Comparison of ENCODE assay signal across 9 cellular contexts in the genomic region with DNA sequence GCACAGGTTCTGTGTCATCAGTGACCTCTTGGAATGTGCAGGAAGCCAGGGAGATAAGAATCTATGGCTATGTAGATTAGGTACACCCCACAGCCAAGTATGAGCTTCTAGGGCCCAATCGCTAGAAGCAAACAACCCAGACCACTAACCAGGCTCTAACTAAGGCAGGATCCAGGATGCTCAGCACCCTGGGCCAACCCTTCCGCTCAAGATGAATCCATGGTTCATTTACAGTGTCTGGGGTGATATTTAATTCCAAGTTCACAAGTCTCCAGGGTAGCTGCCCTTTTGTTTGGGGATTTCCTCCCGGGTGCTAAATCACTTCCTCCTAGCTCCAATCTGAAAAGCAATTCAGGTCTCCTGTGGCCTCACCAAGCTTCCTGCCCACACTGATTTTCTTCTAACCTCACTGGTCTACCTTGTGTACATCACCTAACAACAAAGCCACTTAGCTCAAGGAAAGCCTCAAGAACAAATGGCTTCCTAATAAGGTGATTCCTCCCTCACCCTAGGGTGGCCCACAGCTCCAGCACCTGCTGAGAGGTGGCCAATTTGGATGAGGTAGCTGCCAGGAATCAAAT. TPM values are rescaled to one million over a fixed set of nuclear protein-coding genes. Genes with fewer than 3 reads are reported as not detected.
A peak's percentile ranks its signal among the peaks of the same experiment; 100 is the strongest.
DNase-seq lines count a peak whose midpoint lies in the region; ATAC-seq, FAIRE-seq and TF ChIP-seq lines count a peak whose summit lies in the region.
"Had no signal": no experiment of that assay in that cellular context is flagged by ENCODE, and none has a peak within 500 bp of the region (broad histone marks: within the 10 kb centered on the region; RNA-seq: fewer than 3 reads in every experiment).

No MANE protein-coding gene starts in this region.

- in situ Hi-C loops in GM13976 (cut with MboI; ENCODE audit: low sequenced_read_pairs, unreplicated experiment) = no loop called here

- H3K9me3 Mint-ChIP-seq in HFFc6 = no peaks in the 10 kb centered on the region
- no peaks in the 10 kb centered on the region for H3K9me3 Mint-ChIP-seq in WTC11
- no peaks in the 10 kb centered on the region for H3K9me3 Mint-ChIP-seq in stimulated activated naive B cell treated with anti-CD40 and anti-IgM and Interleukin-4, amounts not matched to agents 10 μg/mL and 1 μg/mL and 100 μg/mL, for 72 hours

- TF ChIP-seq CTCF in HFFc6 (IDR thresholded peaks at IDR 0.05) (no peak), WTC11 (IDR thresholded peaks at IDR 0.05) (no peak), D721Med (IDR thresholded peaks at IDR 0.05; ENCODE audit: insufficient read depth, missing control alignments) (no peak), GM13976 (IDR thresholded peaks at IDR 0.05; ENCODE audit: borderline replicate concordance, control extremely low read depth, extremely low read depth, insufficient read depth, missing control alignments) (no peak)

- H3K27me3 Mint-ChIP-seq in HFFc6 (ENCODE audit: insufficient read depth) = peaks cover 2% of the 10 kb centered on the region; the same call in 1 of the 2 replicates
- H3K27me3 Mint-ChIP-seq in WTC11 (ENCODE audit: low read depth) = no peaks in the 10 kb centered on the region
- peaks cover 13% of the 10 kb centered on the region in 2 donors for H3K27me3 Mint-ChIP-seq in stimulated activated naive B cell treated with anti-CD40 and anti-IgM and Interleukin-4, amounts not matched to agents 10 μg/mL and 1 μg/mL and 100 μg/mL, for 72 hours

- H3K4me3 Mint-ChIP-seq in HFFc6 = peak overlapping the region; percentile 89
- H3K4me3 Mint-ChIP-seq in WTC11 = peak overlapping the region; percentile 85
- peak overlapping the region; percentile 92 to 94 for H3K4me3 Mint-ChIP-seq in stimulated activated naive B cell treated with anti-CD40 and anti-IgM and Interleukin-4, amounts not matched to agents 10 μg/mL and 1 μg/mL and 100 μg/mL, for 72 hours

- no peak for FAIRE-seq in D721Med (lab: Jason Lieb, UNC)

- no peak for ATAC-seq in WTC11
- ATAC-seq in stimulated activated naive B cell treated with anti-CD40 and anti-IgM and Interleukin-4, amounts not matched to agents 10 μg/mL and 1 μg/mL and 100 μg/mL, for 72 hours (replicated peaks) = peak; percentile 31

- CTCF ChIA-PET in WTC11 (lab: Charles Lee) = interaction anchor here (0.5 to 1.9 kb wide), 6 partner anchors 14 to 404 kb away, joined by 3 to 8 read pairs (median 5); no protein-coding TSS in a partner anchor

- H3K4me1 Mint-ChIP-seq in HFFc6 (ENCODE audit: low read depth) (peaks cover 44% of the 10 kb centered on the region), WTC11 (peaks cover 41% of the 10 kb centered on the region)
- H3K4me1 Mint-ChIP-seq in stimulated activated naive B cell treated with anti-CD40 and anti-IgM and Interleukin-4, amounts not matched to agents 10 μg/mL and 1 μg/mL and 100 μg/mL, for 72 hours = peaks cover 55 to 75% of the 10 kb centered on the region in 2 donors

- H3K27ac Mint-ChIP-seq in HFFc6 = peak overlapping the region; percentile 77; the same call in 1 of the 2 replicates
- peak overlapping the region; percentile 79 for H3K27ac Mint-ChIP-seq in WTC11
- H3K27ac Mint-ChIP-seq in stimulated activated naive B cell treated with anti-CD40 and anti-IgM and Interleukin-4, amounts not matched to agents 10 μg/mL and 1 μg/mL and 100 μg/mL, for 72 hours = peak overlapping the region; percentile 97

- DNase-seq in HFFc6 = peak; percentile 20
- no peak for DNase-seq in WTC11 (ENCODE audit: low spot score)
- peak; percentile 21 for DNase-seq in germinal center (ENCODE audit: low spot score)
- peak; percentile 56 for DNase-seq in stimulated activated naive B cell treated with anti-CD40 and anti-IgM and Interleukin-4, amounts not matched to agents 10 μg/mL and 1 μg/mL and 100 μg/mL, for 72 hours
- DNase-seq in D721Med (ENCODE audit: insufficient read length, low spot score) = no peak
- no peak for DNase-seq in GM13976 (ENCODE audit: low spot score)
- no peak for DNase-seq in HK-2 (ENCODE audit: unreplicated experiment)
- DNase-seq: NCI-H446 had no signal

- H3K36me3 Mint-ChIP-seq in HFFc6 (ENCODE audit: low read depth) (no peaks in the 10 kb centered on the region; the same call in 1 of the 2 replicates), WTC11 (peaks cover 3% of the 10 kb centered on the region; the same call in 1 of the 2 replicates)
- peaks cover 40 to 46% of the 10 kb centered on the region in 2 donors for H3K36me3 Mint-ChIP-seq in stimulated activated naive B cell treated with anti-CD40 and anti-IgM and Interleukin-4, amounts not matched to agents 10 μg/mL and 1 μg/mL and 100 μg/mL, for 72 hours

- POLR2A ChIA-PET in WTC11 (lab: Charles Lee) = no interaction called here

TF ChIP-seq in WTC11, 78 proteins besides CTCF, POLR2A, EP300 and RAD21:
- TF ChIP-seq, protein P1, sequence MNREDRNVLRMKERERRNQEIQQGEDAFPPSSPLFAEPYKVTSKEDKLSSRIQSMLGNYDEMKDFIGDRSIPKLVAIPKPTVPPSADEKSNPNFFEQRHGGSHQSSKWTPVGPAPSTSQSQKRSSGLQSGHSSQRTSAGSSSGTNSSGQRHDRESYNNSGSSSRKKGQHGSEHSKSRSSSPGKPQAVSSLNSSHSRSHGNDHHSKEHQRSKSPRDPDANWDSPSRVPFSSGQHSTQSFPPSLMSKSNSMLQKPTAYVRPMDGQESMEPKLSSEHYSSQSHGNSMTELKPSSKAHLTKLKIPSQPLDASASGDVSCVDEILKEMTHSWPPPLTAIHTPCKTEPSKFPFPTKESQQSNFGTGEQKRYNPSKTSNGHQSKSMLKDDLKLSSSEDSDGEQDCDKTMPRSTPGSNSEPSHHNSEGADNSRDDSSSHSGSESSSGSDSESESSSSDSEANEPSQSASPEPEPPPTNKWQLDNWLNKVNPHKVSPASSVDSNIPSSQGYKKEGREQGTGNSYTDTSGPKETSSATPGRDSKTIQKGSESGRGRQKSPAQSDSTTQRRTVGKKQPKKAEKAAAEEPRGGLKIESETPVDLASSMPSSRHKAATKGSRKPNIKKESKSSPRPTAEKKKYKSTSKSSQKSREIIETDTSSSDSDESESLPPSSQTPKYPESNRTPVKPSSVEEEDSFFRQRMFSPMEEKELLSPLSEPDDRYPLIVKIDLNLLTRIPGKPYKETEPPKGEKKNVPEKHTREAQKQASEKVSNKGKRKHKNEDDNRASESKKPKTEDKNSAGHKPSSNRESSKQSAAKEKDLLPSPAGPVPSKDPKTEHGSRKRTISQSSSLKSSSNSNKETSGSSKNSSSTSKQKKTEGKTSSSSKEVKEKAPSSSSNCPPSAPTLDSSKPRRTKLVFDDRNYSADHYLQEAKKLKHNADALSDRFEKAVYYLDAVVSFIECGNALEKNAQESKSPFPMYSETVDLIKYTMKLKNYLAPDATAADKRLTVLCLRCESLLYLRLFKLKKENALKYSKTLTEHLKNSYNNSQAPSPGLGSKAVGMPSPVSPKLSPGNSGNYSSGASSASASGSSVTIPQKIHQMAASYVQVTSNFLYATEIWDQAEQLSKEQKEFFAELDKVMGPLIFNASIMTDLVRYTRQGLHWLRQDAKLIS (CRISPR knock-in tag; IDR thresholded peaks at IDR 0.05; ENCODE audit: borderline replicate concordance) = no peak
- no peak for TF ChIP-seq ZNF121 (CRISPR knock-in tag; IDR thresholded peaks at IDR 0.05)
- TF ChIP-seq ZBTB21 (CRISPR knock-in tag; IDR thresholded peaks at IDR 0.05; ENCODE audit: borderline replicate concordance) = no peak
- TF ChIP-seq, protein P2, sequence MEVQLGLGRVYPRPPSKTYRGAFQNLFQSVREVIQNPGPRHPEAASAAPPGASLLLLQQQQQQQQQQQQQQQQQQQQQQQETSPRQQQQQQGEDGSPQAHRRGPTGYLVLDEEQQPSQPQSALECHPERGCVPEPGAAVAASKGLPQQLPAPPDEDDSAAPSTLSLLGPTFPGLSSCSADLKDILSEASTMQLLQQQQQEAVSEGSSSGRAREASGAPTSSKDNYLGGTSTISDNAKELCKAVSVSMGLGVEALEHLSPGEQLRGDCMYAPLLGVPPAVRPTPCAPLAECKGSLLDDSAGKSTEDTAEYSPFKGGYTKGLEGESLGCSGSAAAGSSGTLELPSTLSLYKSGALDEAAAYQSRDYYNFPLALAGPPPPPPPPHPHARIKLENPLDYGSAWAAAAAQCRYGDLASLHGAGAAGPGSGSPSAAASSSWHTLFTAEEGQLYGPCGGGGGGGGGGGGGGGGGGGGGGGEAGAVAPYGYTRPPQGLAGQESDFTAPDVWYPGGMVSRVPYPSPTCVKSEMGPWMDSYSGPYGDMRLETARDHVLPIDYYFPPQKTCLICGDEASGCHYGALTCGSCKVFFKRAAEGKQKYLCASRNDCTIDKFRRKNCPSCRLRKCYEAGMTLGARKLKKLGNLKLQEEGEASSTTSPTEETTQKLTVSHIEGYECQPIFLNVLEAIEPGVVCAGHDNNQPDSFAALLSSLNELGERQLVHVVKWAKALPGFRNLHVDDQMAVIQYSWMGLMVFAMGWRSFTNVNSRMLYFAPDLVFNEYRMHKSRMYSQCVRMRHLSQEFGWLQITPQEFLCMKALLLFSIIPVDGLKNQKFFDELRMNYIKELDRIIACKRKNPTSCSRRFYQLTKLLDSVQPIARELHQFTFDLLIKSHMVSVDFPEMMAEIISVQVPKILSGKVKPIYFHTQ (CRISPR knock-in tag; IDR thresholded peaks at IDR 0.05) = no peak
- TF ChIP-seq ZNF423 (CRISPR knock-in tag; IDR thresholded peaks at IDR 0.05) = 0 out of 2 replicates have a peak, but pooled peaks have one; percentile 8

RNA-seq across cellular contexts. Expression of a gene that starts 2.4 kb away (rescaled TPM):
- total RNA-seq in HFFc6 (2021; fragmentation: NEBNext Ultra II Directional; extraction: Animal tissue kit (Norgen Biotek cat#: 25700)) = 10 to 100 TPM; 14.1 to 21.8 (median 18.1) TPM
- total RNA-seq in WTC11 (2021) = 20.8 to 23.9 TPM (median 21.3 TPM) in 3 replicates

RNA-seq across cellular contexts. Expression of a gene that starts 50.9 kb away (rescaled TPM):
- not detected for total RNA-seq in HFFc6 (2021; fragmentation: NEBNext Ultra II Directional; extraction: Animal tissue kit (Norgen Biotek cat#: 25700))
- total RNA-seq in WTC11 (2021) = 0.02 TPM in 1 of 3 replicates, not detected in the others
- total RNA-seq: fibroblast of villous mesenchyme had no signal

Comparison
In these comparisons a context has a peak if more than half of its experiments do, and no peak if none do; other contexts are left out.
1. DNase-seq: peak in HFFc6 (single experiment), germinal center (single experiment) and stimulated activated naive B cell treated with anti-CD40 and anti-IgM and Interleukin-4, amounts not matched to agents 10 μg/mL and 1 μg/mL and 100 μg/mL, for 72 hours (single experiment); none in WTC11 (single experiment), D721Med (single experiment), GM13976 (single experiment) and HK-2 (single experiment).
2. Peak in every context shown above with its lines, with median percentiles within 50 percentile points of each other: H3K27ac Mint-ChIP-seq and H3K4me3 Mint-ChIP-seq.